Comparison of ENCODE assay signal across 8 cellular contexts in genomic region chr4:123396294-123397275, GRCh38. TPM values are rescaled to one million over a fixed set of nuclear protein-coding genes. Genes with fewer than 3 reads are reported as not detected.
DNase-seq lines count a peak whose midpoint lies in the region; ATAC-seq and TF ChIP-seq lines count a peak whose summit lies in the region.

A gene with protein sequence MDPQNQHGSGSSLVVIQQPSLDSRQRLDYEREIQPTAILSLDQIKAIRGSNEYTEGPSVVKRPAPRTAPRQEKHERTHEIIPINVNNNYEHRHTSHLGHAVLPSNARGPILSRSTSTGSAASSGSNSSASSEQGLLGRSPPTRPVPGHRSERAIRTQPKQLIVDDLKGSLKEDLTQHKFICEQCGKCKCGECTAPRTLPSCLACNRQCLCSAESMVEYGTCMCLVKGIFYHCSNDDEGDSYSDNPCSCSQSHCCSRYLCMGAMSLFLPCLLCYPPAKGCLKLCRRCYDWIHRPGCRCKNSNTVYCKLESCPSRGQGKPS (plus strand): TSS chr4:123396795. CDS start chr4:123401592, 4,797 bp downstream.

- no peaks in the 10 kb centered on the region for H3K27me3 ChIP-seq in adipocyte (replicated peaks; ENCODE audit: control insufficient read depth, insufficient read depth, low read length)
- no peaks in the 10 kb centered on the region for H3K27me3 ChIP-seq in cardiac muscle cell
- H3K27me3 ChIP-seq in ovary = no peaks in the 10 kb centered on the region
- H3K27me3 ChIP-seq in tibial nerve = no peaks in the 10 kb centered on the region

- TF ChIP-seq POLR2A in ovary (IDR thresholded peaks at IDR 0.05) (peak; percentile 40), tibial nerve (IDR thresholded peaks at IDR 0.05) (peak; percentile 47 to 58)

- peak within 1 kb of the TSS; percentile 94 for H3K4me3 ChIP-seq in adipocyte (ENCODE audit: low read length)
- peak within 1 kb of the TSS; percentile 73 for H3K4me3 ChIP-seq in cardiac muscle cell
- peak within 1 kb of the TSS; percentile 62 for H3K4me3 ChIP-seq in ovary
- H3K4me3 ChIP-seq in tibial nerve = peak within 1 kb of the TSS; percentile 66 to 85 (median 70)

- H3K36me3 ChIP-seq in adipocyte (ENCODE audit: control insufficient read depth, insufficient read depth, low read length, severe bottlenecking) (peaks cover under 1% of the 10 kb centered on the region), cardiac muscle cell (no peaks in the 10 kb centered on the region), ovary (no peaks in the 10 kb centered on the region), tibial nerve (peaks cover 0 to 2% (median 0%) of the 10 kb centered on the region in 3 donors)

- 2 to 3% (median 2%) methylated on average over 28 of the region's 28 CpGs for WGBS in ovary, 3 donors
- WGBS in tibial nerve, 2 donors = 2 to 3% methylated on average over 28 of the region's 28 CpGs

- DNase-seq in GM10266 (ENCODE audit: extremely low spot score) (peak; percentile 51), NCI-H1417 treated with DMSO at 0.1 percent for 48 hours (lab: John Stamatoyannopoulos, UW) (peak; percentile 37), SW480 (ENCODE audit: low spot score) (peak; percentile 92), adipocyte (ENCODE audit: low read depth) (peak; percentile 96), cardiac muscle cell (ENCODE audit: low read depth in 1 of 2, low spot score in 1 of 2) (peak; percentile 93 to 98), ovary (peak; percentile 63 to 85 (median 70)), tibial nerve (ENCODE audit: low spot score in 2 of 2) (peak; percentile 73 to 87)

- TF ChIP-seq CTCF in GM10266 (IDR thresholded peaks at IDR 0.05; ENCODE audit: control insufficient read depth, insufficient read depth, low read depth, missing control alignments) (no peak), cardiac muscle cell (IDR thresholded peaks at IDR 0.05; ENCODE audit: low read depth, low read length) (no peak), ovary (IDR thresholded peaks at IDR 0.05) (no peak), tibial nerve (IDR thresholded peaks at IDR 0.05) (no peak)

- H3K4me1 ChIP-seq in adipocyte (ENCODE audit: control insufficient read depth, insufficient read depth, low read length) = peaks cover 2% of the 10 kb centered on the region
- H3K4me1 ChIP-seq in cardiac muscle cell (ENCODE audit: low read depth) = no peaks in the 10 kb centered on the region
- no peaks in the 10 kb centered on the region for H3K4me1 ChIP-seq in ovary (ENCODE audit: insufficient read depth)
- H3K4me1 ChIP-seq in tibial nerve = peaks cover 0 to 2% (median 0%) of the 10 kb centered on the region in 4 donors

- no peaks in the 10 kb centered on the region for H3K9me3 ChIP-seq in adipocyte (ENCODE audit: control insufficient read depth, low read length)
- H3K9me3 ChIP-seq in cardiac muscle cell (ENCODE audit: low read depth) = no peaks in the 10 kb centered on the region
- no peaks in the 10 kb centered on the region for H3K9me3 ChIP-seq in ovary
- no peaks in the 10 kb centered on the region for H3K9me3 ChIP-seq in tibial nerve

- TF ChIP-seq EP300 in ovary (IDR thresholded peaks at IDR 0.05) (no peak), tibial nerve (IDR thresholded peaks at IDR 0.05) (peak in 1 of 2 donors; percentile 86)

- peak within 1 kb of the TSS; percentile 96 for H3K9ac ChIP-seq in adipocyte (ENCODE audit: low read length)

- ATAC-seq in HG02759 (IDR thresholded peaks at IDR 0.05; ENCODE audit: unreplicated experiment) = peak; percentile 47

- H3K27ac ChIP-seq in cardiac muscle cell (peak within 1 kb of the TSS; percentile 89), ovary (peak within 1 kb of the TSS; percentile 59 to 73), tibial nerve (peak within 1 kb of the TSS; percentile 10 to 91 (median 87))

- intact Hi-C loops in ovary (cut with DNase I) = loop anchor here in 2 of 4 donors (5.0 kb wide), 2 partner anchors 161 to 716 kb away; no protein-coding TSS in a partner anchor

RNA-seq across cellular contexts. Expression of the gene that starts here (rescaled TPM):
- total RNA-seq in cardiac muscle cell (32.4 and 43.9 TPM in 2 replicates), ovary (100 to 1,000 TPM in 2 of 7 donors, 10 to 100 TPM in 5; 22.5 to 124 (median 43.5) TPM), tibial nerve (100 to 1,000 TPM; 101 to 195 (median 169) TPM)
- polyA plus RNA-seq in cardiac muscle cell (29.7 and 35.9 TPM in 2 replicates), ovary (10 to 100 TPM; 31.4 to 45.8 TPM)

Comparison
In these comparisons a context has a peak if more than half of its experiments do, and no peak if none do; other contexts are left out.
1. Peak in every context shown above with its lines: DNase-seq, ATAC-seq, H3K4me3 ChIP-seq and H3K27ac ChIP-seq.
2. DNase-seq: peak in every context shown above with its lines; median percentile 96 in adipocyte; 96 in cardiac muscle cell; 92 in SW480; 80 in tibial nerve; 70 in ovary; 51 in GM10266; 37 in NCI-H1417 treated with DMSO at 0.1 percent for 48 hours.